In the genomic region with DNA sequence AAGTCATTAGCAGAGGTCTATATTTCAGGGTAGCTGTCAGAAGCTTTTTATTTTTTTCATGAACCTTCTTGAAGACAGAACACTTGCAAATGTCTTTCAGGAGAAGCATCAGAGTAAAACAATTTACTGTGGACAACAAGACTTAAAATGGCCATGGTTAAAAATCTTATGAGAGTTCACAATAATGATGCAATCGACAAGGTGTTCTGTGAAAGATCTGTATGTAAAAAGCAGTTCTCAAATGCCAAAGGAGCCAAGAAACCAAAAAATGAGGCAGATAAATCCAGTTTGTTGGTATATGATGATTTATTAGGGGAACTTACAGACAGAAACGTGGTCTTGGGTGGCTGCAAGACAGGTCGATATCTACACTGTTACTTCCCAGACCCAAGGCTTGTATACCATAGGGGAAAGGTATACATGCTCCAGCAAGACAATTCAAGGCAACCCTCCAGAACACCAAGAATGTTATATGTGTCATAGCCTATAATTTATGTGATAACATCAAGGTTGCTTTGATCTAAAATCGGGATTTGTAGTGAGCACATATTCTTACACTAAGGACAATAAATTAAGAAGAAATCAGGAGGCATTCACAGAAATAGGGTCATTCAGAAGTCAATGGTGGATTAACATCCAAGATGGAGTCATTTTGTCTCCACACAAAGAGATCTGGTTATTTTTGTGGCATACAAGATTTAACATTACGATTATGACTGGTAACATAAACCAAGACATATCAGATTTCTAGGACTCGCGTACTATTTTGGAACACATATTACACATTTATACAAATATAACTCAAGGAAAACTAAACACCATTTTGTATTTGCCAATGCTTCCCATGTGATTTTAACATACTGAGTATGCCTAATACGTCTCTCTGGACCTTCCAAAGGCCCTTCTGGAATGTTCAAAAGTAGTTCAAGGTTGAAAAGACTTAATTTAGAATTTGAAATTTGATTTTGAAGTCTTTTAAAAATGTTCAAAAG, we compare ENCODE assay signal across 17 cellular contexts.
"Had no signal": no experiment of that assay in that cellular context is flagged by ENCODE, and none has a peak within 500 bp of the region (broad histone marks: within the 10 kb centered on the region; RNA-seq: fewer than 3 reads in every experiment).

No MANE protein-coding gene starts in this region.

- H3K4me1 ChIP-seq: body of pancreas, colonic mucosa, esophagus squamous epithelium, thyroid gland had no signal

- H3K27me3 ChIP-seq: body of pancreas, colonic mucosa, esophagus squamous epithelium, ovary, thyroid gland had no signal

- H3K9me3 ChIP-seq: body of pancreas, colonic mucosa, esophagus squamous epithelium, ovary, thyroid gland had no signal

- H3K36me3 ChIP-seq: colonic mucosa, esophagus squamous epithelium, ovary, thyroid gland had no signal

- ATAC-seq: activated CD4-positive, alpha-beta T cell treated with anti-CD3 and anti-CD28 coated beads for 36 hours; activated CD8-positive, alpha-beta T cell treated with anti-CD3 and anti-CD28 coated beads for 36 hours; body of pancreas; stimulated activated memory B cell treated with anti-CD40 and anti-IgM and Interleukin-4, amounts not matched to agents 10 μg/mL and 1 μg/mL and 100 μg/mL, for 72 hours had no signal

- DNase-seq: activated CD4-positive, alpha-beta T cell treated with anti-CD3 and anti-CD28 coated beads for 36 hours; activated CD8-positive, alpha-beta memory T cell treated with anti-CD3 and anti-CD28 coated beads, Interleukin-2, amount 50 U/mL, for 4 hours; activated CD8-positive, alpha-beta T cell treated with anti-CD3 and anti-CD28 coated beads for 36 hours; activated effector memory CD4-positive, alpha-beta T cell treated with anti-CD3 and anti-CD28 coated beads, Interleukin-2, amount 50 U/mL, for 16 hours; activated T-cell treated with anti-CD3 and anti-CD28 coated beads, Interleukin-2, amount 50 U/mL, for 48 hours; body of pancreas; central memory CD4-positive, alpha-beta T cell; colonic mucosa; esophagus squamous epithelium; foreskin melanocyte; head of caudate nucleus; immature natural killer cell; naive B cell; ovary; T-helper 2 cell; thyroid gland had no signal

- H3K27ac ChIP-seq: body of pancreas, colonic mucosa, ovary, thyroid gland had no signal

- H3K4me3 ChIP-seq: body of pancreas, colonic mucosa, esophagus squamous epithelium, ovary, thyroid gland had no signal
